In genomic region chr1:11098931-11099309, GRCh38 we compare ENCODE assay signal across 8 cellular contexts. TPM values are rescaled to one million over a fixed set of nuclear protein-coding genes. Genes with fewer than 3 reads are reported as not detected.
DNase-seq lines count a peak whose midpoint lies in the region; ATAC-seq, FAIRE-seq and TF ChIP-seq lines count a peak whose summit lies in the region.

No MANE protein-coding gene starts in this region.

- H3K9ac ChIP-seq in MM.1S (ENCODE audit: low read length) (peak overlapping the region; percentile 93), H1 (replicated peaks in 1 of 4; ENCODE audit: extremely low read depth in 1 of 4, low read depth in 3 of 4, low read length in 3 of 4) (peak overlapping the region; percentile 0 to 99 (median 93)), neuronal stem cell (ENCODE audit: low read depth, low read length, poor library complexity) (peak overlapping the region; percentile 98)

- H3K79me2 ChIP-seq in MM.1S (ENCODE audit: low read length) (peaks cover 26% of the 10 kb centered on the region), H1 (ENCODE audit: control insufficient read depth in 1 of 2, insufficient read depth in 2 of 2, low read length in 2 of 2) (peaks cover 5 to 17% of the 10 kb centered on the region in 2 experiments)

- H3K9me3 ChIP-seq in CD4-positive, alpha-beta memory T cell (ENCODE audit: control insufficient read depth in 1 of 2, low read length in 2 of 2): no peaks in the 10 kb centered on the region
- no peaks in the 10 kb centered on the region for H3K9me3 ChIP-seq in MM.1S (replicated peaks; ENCODE audit: insufficient read depth, low read length)
- H3K9me3 ChIP-seq in H1 (ENCODE audit: insufficient read depth in 2 of 2, low read depth in 1 of 2, low read length in 1 of 2): no peaks in the 10 kb centered on the region
- no peaks in the 10 kb centered on the region for H3K9me3 ChIP-seq in neuronal stem cell (replicated peaks in 1 of 2; ENCODE audit: control insufficient read depth in 2 of 2, insufficient read depth in 1 of 2, low read depth in 1 of 2, low read length in 2 of 2)

- peaks cover 8 to 23% (median 12%) of the 10 kb centered on the region in 4 donors for H3K4me1 Mint-ChIP-seq in CD4-positive, alpha-beta memory T cell

- peak overlapping the region; percentile 92 to 98 (median 96) for H3K4me3 Mint-ChIP-seq in CD4-positive, alpha-beta memory T cell

- H3K23me2 ChIP-seq in H1 (ENCODE audit: low read depth, low read length): no peaks in the 10 kb centered on the region; the same call in 1 of the 2 replicates

- peaks cover 15% of the 10 kb centered on the region for H3K36me3 ChIP-seq in CD4-positive, alpha-beta memory T cell (ENCODE audit: insufficient read depth, low read length)
- H3K36me3 ChIP-seq in MM.1S (replicated peaks; ENCODE audit: insufficient read depth, low read length) (no peaks in the 10 kb centered on the region; the same call in 1 of the 2 replicates), H1 (ENCODE audit: control insufficient read depth in 2 of 4, insufficient read depth in 4 of 4, low read length in 3 of 4) (peaks cover 0 to 36% (median 15%) of the 10 kb centered on the region in 4 experiments; a peak in 5 of 8 replicates), neuronal stem cell (replicated peaks in 1 of 2; ENCODE audit: control insufficient read depth in 2 of 2, insufficient read depth in 2 of 2, low read length in 2 of 2) (peaks cover 15 to 43% of the 10 kb centered on the region in 2 donors)

- TF ChIP-seq RAD21 in H1 (IDR thresholded peaks at IDR 0.05 in 1 of 2, conservative IDR thresholded peaks at IDR 0.05 in 1 of 2; ENCODE audit: low read depth in 2 of 2, low read length in 2 of 2): no peak

- H3F3A ChIP-seq in MM.1S (ENCODE audit: insufficient read depth, low read length): no peaks in the 10 kb centered on the region

- H2AK5ac ChIP-seq in H1 (ENCODE audit: low read depth, low read length): no peak overlapping the region
- H2AK5ac ChIP-seq in neuronal stem cell (ENCODE audit: low read depth, low read length): peak overlapping the region; percentile 75

- no peak for TF ChIP-seq CTCF in MM.1S (IDR thresholded peaks at IDR 0.05; ENCODE audit: low read length)
- TF ChIP-seq CTCF in H1 (IDR thresholded peaks at IDR 0.05; ENCODE audit: control extremely low read depth in 1 of 3, insufficient read depth in 1 of 3, low read depth in 1 of 3, low read length in 3 of 3): no peak

- no peak overlapping the region for H3K56ac ChIP-seq in H1 (replicated peaks; ENCODE audit: insufficient read length, low read depth, low read length)

- peak overlapping the region; percentile 100; the same call in 1 of the 2 replicates for H4K8ac ChIP-seq in H1 (ENCODE audit: extremely low read depth, insufficient read depth, low read length)
- no peak overlapping the region for H4K8ac ChIP-seq in neuronal stem cell (ENCODE audit: low read depth, low read length)

- H3K23ac ChIP-seq in H1 (ENCODE audit: insufficient read length) (no peak overlapping the region), neuronal stem cell (ENCODE audit: low read depth, low read length, poor library complexity) (peak overlapping the region; percentile 93)

- no peaks in the 10 kb centered on the region for H3K27me3 Mint-ChIP-seq in CD4-positive, alpha-beta memory T cell

- CTCF ChIA-PET in CD4-positive, alpha-beta memory T cell (lab: Charles Lee; ENCODE audit: partially characterized antibody): interaction anchor here (0.5 to 3.1 kb wide), 7 partner anchors 9 to 544 kb away, joined by 3 to 30 read pairs (median 5); no protein-coding TSS in a partner anchor
- CTCF ChIA-PET in H1 (lab: Charles Lee; ENCODE audit: partially characterized antibody): interaction anchor here (1.6 to 2.0 kb wide), 3 partner anchors 11 to 61 kb away, joined by 5 to 8 read pairs (median 7); no protein-coding TSS in a partner anchor

- ATAC-seq in HG02588 (IDR thresholded peaks at IDR 0.05; ENCODE audit: unreplicated experiment) (no peak), HG03378 (IDR thresholded peaks at IDR 0.05; ENCODE audit: unreplicated experiment) (no peak), GM18517 (IDR thresholded peaks at IDR 0.05; ENCODE audit: unreplicated experiment) (no peak), GM21367 (IDR thresholded peaks at IDR 0.05; ENCODE audit: unreplicated experiment) (no peak)

- intact Hi-C loops in CD4-positive, alpha-beta memory T cell (cut with micrococcal nuclease): loop anchor here (1.0 kb wide), 1 partner anchor 39 kb away; the partner anchor contains the start of gene SRM

- H3K4me3 ChIP-seq in CD4-positive, alpha-beta memory T cell (ENCODE audit: low read length in 2 of 2): peak overlapping the region; percentile 93 to 96
- H3K4me3 ChIP-seq in MM.1S (ENCODE audit: low read length): peak overlapping the region; percentile 97
- peak overlapping the region; percentile 85 to 99 (median 97) for H3K4me3 ChIP-seq in H1 (ENCODE audit: extremely low read depth in 1 of 4, insufficient read depth in 2 of 4, low read depth in 3 of 4, low read length in 4 of 4)
- H3K4me3 ChIP-seq in neuronal stem cell (ENCODE audit: low read length in 2 of 2): peak overlapping the region; percentile 90 to 95

- H3K27ac ChIP-seq in CD4-positive, alpha-beta memory T cell (ENCODE audit: low read depth, low read length): peak overlapping the region; percentile 89
- H3K27ac ChIP-seq in MM.1S (ENCODE audit: low read length) (peak overlapping the region; percentile 66; the same call in 1 of the 2 replicates), H1 (ENCODE audit: low read depth, low read length) (no peak overlapping the region), neuronal stem cell (replicated peaks; ENCODE audit: low read length) (no peak overlapping the region)

- no peak overlapping the region for H2BK120ac ChIP-seq in H1 (replicated peaks; ENCODE audit: low read depth, low read length)
- H2BK120ac ChIP-seq in neuronal stem cell (ENCODE audit: low read depth, low read length): no peak overlapping the region

- H2BK12ac ChIP-seq in H1 (ENCODE audit: low read depth, low read length) (no peak overlapping the region), neuronal stem cell (ENCODE audit: low read length) (no peak overlapping the region)

- H2AFZ ChIP-seq in MM.1S (ENCODE audit: low read length) (peak overlapping the region; percentile 85), H1 (ENCODE audit: low read length) (no peak overlapping the region), neuronal stem cell (ENCODE audit: low read length) (peak overlapping the region; percentile 95)

- H3K79me1 ChIP-seq in H1 (ENCODE audit: low read depth, low read length) (no peaks in the 10 kb centered on the region; the same call in 1 of the 2 replicates), neuronal stem cell (ENCODE audit: low read depth, low read length) (peaks cover 5% of the 10 kb centered on the region)

- H3K27me3 ChIP-seq in CD4-positive, alpha-beta memory T cell (ENCODE audit: insufficient read depth, low read length): no peaks in the 10 kb centered on the region
- H3K27me3 ChIP-seq in MM.1S (replicated peaks; ENCODE audit: insufficient read depth, low read length): no peaks in the 10 kb centered on the region
- no peaks in the 10 kb centered on the region for H3K27me3 ChIP-seq in H1 (replicated peaks in 1 of 4; ENCODE audit: control insufficient read depth in 3 of 4, extremely low read depth in 1 of 4, insufficient read depth in 3 of 4, low read length in 3 of 4)
- H3K27me3 ChIP-seq in neuronal stem cell (ENCODE audit: control insufficient read depth in 3 of 3, insufficient read depth in 3 of 3, low read depth in 1 of 3, low read length in 3 of 3): no peaks in the 10 kb centered on the region

- H3K4ac ChIP-seq in H1 (replicated peaks; ENCODE audit: insufficient read length, low read depth, low read length): no peak overlapping the region
- no peak overlapping the region for H3K4ac ChIP-seq in neuronal stem cell (ENCODE audit: low read length)

- H2BK20ac ChIP-seq in H1 (ENCODE audit: low read length): no peak overlapping the region

- peaks cover 5 to 22% of the 10 kb centered on the region in 2 donors for H3K36me3 Mint-ChIP-seq in CD4-positive, alpha-beta memory T cell

- H3K27ac Mint-ChIP-seq in CD4-positive, alpha-beta memory T cell: peak overlapping the region; percentile 85 to 97 (median 89)

- POLR2A ChIA-PET in CD4-positive, alpha-beta memory T cell (lab: Charles Lee; ENCODE audit: partially characterized antibody): interaction anchor here (0.6 to 2.5 kb wide), 12 partner anchors 13 to 810 kb away, joined by 3 to 27 read pairs (median 3); partner anchors contain the start of genes CLCN6, FBXO6, MTOR and SRM
- POLR2A ChIA-PET in H1 (lab: Charles Lee; ENCODE audit: partially characterized antibody): interaction anchor here (0.7 to 3.3 kb wide), 23 partner anchors 9 to 163 kb away, joined by 3 to 17 read pairs (median 4); partner anchors contain the start of genes ANGPTL7, MTOR and SRM

- no peak overlapping the region for H2BK15ac ChIP-seq in H1 (ENCODE audit: low read length)
- no peak overlapping the region for H2BK15ac ChIP-seq in neuronal stem cell (ENCODE audit: low read length)

- H2BK5ac ChIP-seq in H1 (ENCODE audit: low read depth, low read length): no peak overlapping the region; the same call in 1 of the 2 replicates
- H2BK5ac ChIP-seq in neuronal stem cell (ENCODE audit: low read length): no peak overlapping the region

- H3K4me2 ChIP-seq in MM.1S (ENCODE audit: low read depth, low read length) (peak overlapping the region; percentile 89), H1 (ENCODE audit: insufficient read depth in 1 of 2, low read depth in 2 of 2, low read length in 2 of 2) (peak overlapping the region; percentile 73 to 78), neuronal stem cell (ENCODE audit: insufficient read depth, low read length, poor library complexity, severe bottlenecking) (peak overlapping the region; percentile 98)

- H4K20me1 ChIP-seq in MM.1S (ENCODE audit: insufficient read depth, low read length) (no peaks in the 10 kb centered on the region), H1 (replicated peaks in 1 of 2; ENCODE audit: control insufficient read depth in 1 of 2, insufficient read depth in 2 of 2, low read length in 2 of 2) (no peaks in the 10 kb centered on the region)

- FAIRE-seq in H1 (lab: Jason Lieb, UNC): no peak

- TF ChIP-seq EP300 in H1 (IDR thresholded peaks at IDR 0.05; ENCODE audit: borderline replicate concordance in 1 of 2, low read depth in 2 of 2, low read length in 2 of 2): no peak

- H3K14ac ChIP-seq in H1 (ENCODE audit: insufficient read length) (no peak overlapping the region), neuronal stem cell (ENCODE audit: low read length) (no peak overlapping the region)

- 23% methylated on average over 5 of the region's 5 CpGs; no CpG with 5 or more reads in 1 of the 2 experiments for WGBS in H1 (ENCODE audit: extremely low coverage in 1 of 2, insufficient coverage in 1 of 2, insufficient read length in 1 of 2, insufficient replicate concordance in 2 of 2, low coverage in 1 of 2, low lambda C conversion rate in 2 of 2, missing lambda C conversion rate in 1 of 2), 2 experiments
- WGBS in neuronal stem cell (ENCODE audit: extremely low coverage in 2 of 2, insufficient read length in 2 of 2, insufficient replicate concordance in 1 of 2), 2 donors: no CpG with 5 or more reads among the region's 5 CpGs

- H3K9me3 Mint-ChIP-seq in CD4-positive, alpha-beta memory T cell: no peaks in the 10 kb centered on the region

- no peak overlapping the region for H4K5ac ChIP-seq in H1 (ENCODE audit: insufficient read length, low read depth, low read length)

- no peak overlapping the region for H4K91ac ChIP-seq in H1 (replicated peaks; ENCODE audit: insufficient read length, low read length)
- no peak overlapping the region for H4K91ac ChIP-seq in neuronal stem cell (ENCODE audit: low read depth, low read length, poor library complexity)

- no peak for TF ChIP-seq POLR2A in H1 (IDR thresholded peaks at IDR 0.05; ENCODE audit: control extremely low read depth in 1 of 2, low read depth in 2 of 2, low read length in 2 of 2)

- no peaks in the 10 kb centered on the region for H3K9me2 ChIP-seq in MM.1S (replicated peaks; ENCODE audit: insufficient read depth, low read length)

- H3K4me1 ChIP-seq in CD4-positive, alpha-beta memory T cell (ENCODE audit: insufficient read depth, low read length): peaks cover 18% of the 10 kb centered on the region
- H3K4me1 ChIP-seq in MM.1S (ENCODE audit: low read length) (peaks cover 6% of the 10 kb centered on the region), H1 (replicated peaks in 1 of 4; ENCODE audit: control insufficient read depth in 3 of 4, insufficient read depth in 4 of 4, low read length in 3 of 4) (peaks cover 0 to 6% (median 1%) of the 10 kb centered on the region in 4 experiments; a peak in 3 of 7 replicates), neuronal stem cell (ENCODE audit: control insufficient read depth in 2 of 2, insufficient read depth in 1 of 2, low read depth in 1 of 2, low read length in 2 of 2) (peaks cover 3 to 4% of the 10 kb centered on the region in 2 donors)

- no peak for DNase-seq in CD4-positive, alpha-beta memory T cell
- DNase-seq in MM.1S: no peak
- no peak for DNase-seq in H1 (ENCODE audit: low read depth in 1 of 2, low spot score in 2 of 2)
- DNase-seq in neuronal stem cell (ENCODE audit: low spot score): no peak

- H3K18ac ChIP-seq in H1 (ENCODE audit: extremely low read depth, low read length) (no peak overlapping the region), neuronal stem cell (ENCODE audit: low read length) (no peak overlapping the region)

RNA-seq across cellular contexts. Expression of gene EXOSC10, which starts 0.7 kb away (rescaled TPM):
- 10 to 100 TPM; 78.9 to 84.4 TPM for total RNA-seq in CD4-positive, alpha-beta memory T cell
- polyA plus RNA-seq in CD4-positive, alpha-beta memory T cell: 10 to 100 TPM; 30.1 to 52.2 TPM
- total RNA-seq in H1 (2021; fragmentation: NEBNext Ultra II Directional; extraction: Animal tissue kit (Norgen Biotek cat#: 25700)): 77.3 and 86.1 TPM in 2 replicates
- polyA plus RNA-seq in H1 (2011; rRNA removed): 44.1 and 57.9 TPM in 2 replicates
- polyA plus RNA-seq in H1 (2011; cell fraction: cytosol; rRNA removed): 71.8 TPM
- polyA plus RNA-seq in H1 (2011; cell fraction: nucleus; rRNA removed): 104 TPM
- 68.8 to 78.7 TPM (median 73.7 TPM) in 4 replicates for polyA plus RNA-seq in H1 (2012, experiment 1 of 2)
- 13.8 TPM for polyA plus RNA-seq in H1 (2012, experiment 2 of 2)
- 55.9 TPM for polyA plus RNA-seq in H1 (2013, experiment 1 of 2)
- polyA plus RNA-seq in H1 (2013, experiment 2 of 2): 52.2 TPM
- polyA minus RNA-seq in H1 (2011; rRNA and poly(A)+ RNA removed): 66.7 and 90.4 TPM in 2 replicates
- 33.6 TPM for polyA minus RNA-seq in H1 (2011; cell fraction: cytosol; rRNA and poly(A)+ RNA removed)
- 74.2 TPM for polyA minus RNA-seq in H1 (2011; cell fraction: nucleus; rRNA and poly(A)+ RNA removed)
- polyA plus RNA-seq in neuronal stem cell (2013, experiment 1 of 2): 55.5 TPM
- 55.9 TPM for polyA plus RNA-seq in neuronal stem cell (2013, experiment 2 of 2)

RNA-seq across cellular contexts. Expression of gene SRM, which starts 39.1 kb away (rescaled TPM):
- total RNA-seq in CD4-positive, alpha-beta memory T cell: 10 to 100 TPM; 53.1 to 55.1 TPM
- 100 to 1,000 TPM in 1 of 2 donors, 10 to 100 TPM in 1; 63.1 to 162 TPM for polyA plus RNA-seq in CD4-positive, alpha-beta memory T cell
- total RNA-seq in H1 (2021; fragmentation: NEBNext Ultra II Directional; extraction: Animal tissue kit (Norgen Biotek cat#: 25700)): 206 and 208 TPM in 2 replicates
- 110 and 182 TPM in 2 replicates for polyA plus RNA-seq in H1 (2011; rRNA removed)
- 94.1 TPM for polyA plus RNA-seq in H1 (2011; cell fraction: cytosol; rRNA removed)
- polyA plus RNA-seq in H1 (2011; cell fraction: nucleus; rRNA removed): 133 TPM
- polyA plus RNA-seq in H1 (2012, experiment 1 of 2): 123 to 274 TPM (median 235 TPM) in 4 replicates
- 289 TPM for polyA plus RNA-seq in H1 (2012, experiment 2 of 2)
- polyA plus RNA-seq in H1 (2013, experiment 1 of 2): 291 TPM
- polyA plus RNA-seq in H1 (2013, experiment 2 of 2): 264 TPM
- 78.0 and 108 TPM in 2 replicates for polyA minus RNA-seq in H1 (2011; rRNA and poly(A)+ RNA removed)
- 134 TPM for polyA minus RNA-seq in H1 (2011; cell fraction: cytosol; rRNA and poly(A)+ RNA removed)
- 86.5 TPM for polyA minus RNA-seq in H1 (2011; cell fraction: nucleus; rRNA and poly(A)+ RNA removed)
- 135 TPM for polyA plus RNA-seq in neuronal stem cell (2013, experiment 1 of 2)
- polyA plus RNA-seq in neuronal stem cell (2013, experiment 2 of 2): 132 TPM

RNA-seq across cellular contexts. Expression of gene MASP2, which starts 51.9 kb away (rescaled TPM):
- not detected for total RNA-seq in CD4-positive, alpha-beta memory T cell
- under 1 TPM in 1 of 2 donors, not detected in 1; 0.07 TPM for polyA plus RNA-seq in CD4-positive, alpha-beta memory T cell
- 0.90 and 1.2 TPM in 2 replicates for total RNA-seq in H1 (2021; fragmentation: NEBNext Ultra II Directional; extraction: Animal tissue kit (Norgen Biotek cat#: 25700))
- polyA plus RNA-seq in H1 (2011; rRNA removed): 0.54 and 0.78 TPM in 2 replicates
- polyA plus RNA-seq in H1 (2011; cell fraction: cytosol; rRNA removed): 0.43 TPM
- 2.1 TPM for polyA plus RNA-seq in H1 (2011; cell fraction: nucleus; rRNA removed)
- polyA plus RNA-seq in H1 (2012, experiment 1 of 2): 2.7 to 2.9 TPM (median 2.8 TPM) in 4 replicates
- 0.77 TPM for polyA plus RNA-seq in H1 (2012, experiment 2 of 2)
- polyA plus RNA-seq in H1 (2013, experiment 1 of 2): 0.61 TPM
- polyA plus RNA-seq in H1 (2013, experiment 2 of 2): 0.72 TPM
- 0.29 and 0.63 TPM in 2 replicates for polyA minus RNA-seq in H1 (2011; rRNA and poly(A)+ RNA removed)
- not detected for polyA minus RNA-seq in H1 (2011; cell fraction: cytosol; rRNA and poly(A)+ RNA removed)
- 1.2 TPM for polyA minus RNA-seq in H1 (2011; cell fraction: nucleus; rRNA and poly(A)+ RNA removed)
- polyA plus RNA-seq in neuronal stem cell (2013, experiment 1 of 2): 0.04 TPM
- 0.04 TPM for polyA plus RNA-seq in neuronal stem cell (2013, experiment 2 of 2)

Comparison
In these comparisons a context has a peak if more than half of its experiments do, and no peak if none do; other contexts are left out.
1. H3K27ac ChIP-seq: peak in CD4-positive, alpha-beta memory T cell (single experiment) and MM.1S (single experiment); none in H1 (single experiment) and neuronal stem cell (single experiment).
2. Peak in every context shown above with its lines, with median percentiles within 50 percentile points of each other: H3K4me3 ChIP-seq, H3K4me2 ChIP-seq and H3K9ac ChIP-seq.